Comparison of ENCODE assay signal across 1 cellular context in the genomic region with DNA sequence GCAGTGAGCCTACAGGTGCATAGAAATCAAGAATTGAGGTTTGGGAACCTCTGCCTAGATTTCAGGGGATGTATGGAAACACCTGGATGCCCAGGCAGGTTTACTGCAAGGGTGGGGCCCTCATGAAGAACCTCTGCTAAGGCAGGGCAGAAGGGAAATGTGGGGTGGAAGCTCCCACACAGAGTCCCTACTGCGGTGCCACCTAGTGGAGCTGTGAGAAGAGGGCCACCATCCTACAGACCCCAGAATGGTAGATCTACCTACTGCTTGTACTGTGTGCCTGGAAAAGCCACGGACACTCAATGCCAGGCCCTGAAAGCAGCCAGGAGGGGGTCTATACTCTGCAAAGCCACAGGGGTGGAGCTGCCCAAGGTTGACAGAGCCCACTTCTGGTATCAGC.
TF ChIP-seq lines count a peak whose summit lies in the region.

No MANE protein-coding gene starts in this region.

TF ChIP-seq in WTC11, 78 proteins besides CTCF, POLR2A, EP300 and RAD21 (continued from another document):
- TF ChIP-seq, protein P1, sequence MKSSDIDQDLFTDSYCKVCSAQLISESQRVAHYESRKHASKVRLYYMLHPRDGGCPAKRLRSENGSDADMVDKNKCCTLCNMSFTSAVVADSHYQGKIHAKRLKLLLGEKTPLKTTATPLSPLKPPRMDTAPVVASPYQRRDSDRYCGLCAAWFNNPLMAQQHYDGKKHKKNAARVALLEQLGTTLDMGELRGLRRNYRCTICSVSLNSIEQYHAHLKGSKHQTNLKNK (CRISPR knock-in tag; IDR thresholded peaks at IDR 0.05): no peak
- TF ChIP-seq, protein P2, sequence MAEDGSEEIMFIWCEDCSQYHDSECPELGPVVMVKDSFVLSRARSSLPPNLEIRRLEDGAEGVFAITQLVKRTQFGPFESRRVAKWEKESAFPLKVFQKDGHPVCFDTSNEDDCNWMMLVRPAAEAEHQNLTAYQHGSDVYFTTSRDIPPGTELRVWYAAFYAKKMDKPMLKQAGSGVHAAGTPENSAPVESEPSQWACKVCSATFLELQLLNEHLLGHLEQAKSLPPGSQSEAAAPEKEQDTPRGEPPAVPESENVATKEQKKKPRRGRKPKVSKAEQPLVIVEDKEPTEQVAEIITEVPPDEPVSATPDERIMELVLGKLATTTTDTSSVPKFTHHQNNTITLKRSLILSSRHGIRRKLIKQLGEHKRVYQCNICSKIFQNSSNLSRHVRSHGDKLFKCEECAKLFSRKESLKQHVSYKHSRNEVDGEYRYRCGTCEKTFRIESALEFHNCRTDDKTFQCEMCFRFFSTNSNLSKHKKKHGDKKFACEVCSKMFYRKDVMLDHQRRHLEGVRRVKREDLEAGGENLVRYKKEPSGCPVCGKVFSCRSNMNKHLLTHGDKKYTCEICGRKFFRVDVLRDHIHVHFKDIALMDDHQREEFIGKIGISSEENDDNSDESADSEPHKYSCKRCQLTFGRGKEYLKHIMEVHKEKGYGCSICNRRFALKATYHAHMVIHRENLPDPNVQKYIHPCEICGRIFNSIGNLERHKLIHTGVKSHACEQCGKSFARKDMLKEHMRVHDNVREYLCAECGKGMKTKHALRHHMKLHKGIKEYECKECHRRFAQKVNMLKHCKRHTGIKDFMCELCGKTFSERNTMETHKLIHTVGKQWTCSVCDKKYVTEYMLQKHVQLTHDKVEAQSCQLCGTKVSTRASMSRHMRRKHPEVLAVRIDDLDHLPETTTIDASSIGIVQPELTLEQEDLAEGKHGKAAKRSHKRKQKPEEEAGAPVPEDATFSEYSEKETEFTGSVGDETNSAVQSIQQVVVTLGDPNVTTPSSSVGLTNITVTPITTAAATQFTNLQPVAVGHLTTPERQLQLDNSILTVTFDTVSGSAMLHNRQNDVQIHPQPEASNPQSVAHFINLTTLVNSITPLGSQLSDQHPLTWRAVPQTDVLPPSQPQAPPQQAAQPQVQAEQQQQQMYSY (CRISPR knock-in tag; IDR thresholded peaks at IDR 0.05): no peak
- no peak for TF ChIP-seq RELA (CRISPR knock-in tag; IDR thresholded peaks at IDR 0.05; ENCODE audit: borderline replicate concordance)
- TF ChIP-seq, protein P3, sequence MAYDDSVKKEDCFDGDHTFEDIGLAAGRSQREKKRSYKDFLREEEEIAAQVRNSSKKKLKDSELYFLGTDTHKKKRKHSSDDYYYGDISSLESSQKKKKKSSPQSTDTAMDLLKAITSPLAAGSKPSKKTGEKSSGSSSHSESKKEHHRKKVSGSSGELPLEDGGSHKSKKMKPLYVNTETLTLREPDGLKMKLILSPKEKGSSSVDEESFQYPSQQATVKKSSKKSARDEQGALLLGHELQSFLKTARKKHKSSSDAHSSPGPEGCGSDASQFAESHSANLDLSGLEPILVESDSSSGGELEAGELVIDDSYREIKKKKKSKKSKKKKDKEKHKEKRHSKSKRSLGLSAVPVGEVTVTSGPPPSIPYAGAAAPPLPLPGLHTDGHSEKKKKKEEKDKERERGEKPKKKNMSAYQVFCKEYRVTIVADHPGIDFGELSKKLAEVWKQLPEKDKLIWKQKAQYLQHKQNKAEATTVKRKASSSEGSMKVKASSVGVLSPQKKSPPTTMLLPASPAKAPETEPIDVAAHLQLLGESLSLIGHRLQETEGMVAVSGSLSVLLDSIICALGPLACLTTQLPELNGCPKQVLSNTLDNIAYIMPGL (CRISPR knock-in tag; IDR thresholded peaks at IDR 0.05): no peak
- no peak for TF ChIP-seq OVOL2 (CRISPR knock-in tag; IDR thresholded peaks at IDR 0.05; ENCODE audit: borderline replicate concordance)
- TF ChIP-seq CREM (CRISPR knock-in tag; IDR thresholded peaks at IDR 0.05): no peak
- no peak for TF ChIP-seq NFYB (CRISPR knock-in tag; conservative IDR thresholded peaks at IDR 0.05; ENCODE audit: low read depth)
- TF ChIP-seq HMGA2 (CRISPR knock-in tag; IDR thresholded peaks at IDR 0.05): no peak
- TF ChIP-seq, protein P4, sequence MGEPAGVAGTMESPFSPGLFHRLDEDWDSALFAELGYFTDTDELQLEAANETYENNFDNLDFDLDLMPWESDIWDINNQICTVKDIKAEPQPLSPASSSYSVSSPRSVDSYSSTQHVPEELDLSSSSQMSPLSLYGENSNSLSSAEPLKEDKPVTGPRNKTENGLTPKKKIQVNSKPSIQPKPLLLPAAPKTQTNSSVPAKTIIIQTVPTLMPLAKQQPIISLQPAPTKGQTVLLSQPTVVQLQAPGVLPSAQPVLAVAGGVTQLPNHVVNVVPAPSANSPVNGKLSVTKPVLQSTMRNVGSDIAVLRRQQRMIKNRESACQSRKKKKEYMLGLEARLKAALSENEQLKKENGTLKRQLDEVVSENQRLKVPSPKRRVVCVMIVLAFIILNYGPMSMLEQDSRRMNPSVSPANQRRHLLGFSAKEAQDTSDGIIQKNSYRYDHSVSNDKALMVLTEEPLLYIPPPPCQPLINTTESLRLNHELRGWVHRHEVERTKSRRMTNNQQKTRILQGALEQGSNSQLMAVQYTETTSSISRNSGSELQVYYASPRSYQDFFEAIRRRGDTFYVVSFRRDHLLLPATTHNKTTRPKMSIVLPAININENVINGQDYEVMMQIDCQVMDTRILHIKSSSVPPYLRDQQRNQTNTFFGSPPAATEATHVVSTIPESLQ (CRISPR knock-in tag; IDR thresholded peaks at IDR 0.05): no peak
- TF ChIP-seq GTF2I (CRISPR knock-in tag; conservative IDR thresholded peaks at IDR 0.05): no peak
- no peak for TF ChIP-seq JUN (CRISPR knock-in tag; IDR thresholded peaks at IDR 0.05)
- no peak for TF ChIP-seq FOXP1 (CRISPR knock-in tag; IDR thresholded peaks at IDR 0.05; ENCODE audit: borderline replicate concordance)
- TF ChIP-seq, protein P5, sequence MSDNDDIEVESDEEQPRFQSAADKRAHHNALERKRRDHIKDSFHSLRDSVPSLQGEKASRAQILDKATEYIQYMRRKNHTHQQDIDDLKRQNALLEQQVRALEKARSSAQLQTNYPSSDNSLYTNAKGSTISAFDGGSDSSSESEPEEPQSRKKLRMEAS (CRISPR knock-in tag; IDR thresholded peaks at IDR 0.05): no peak
- TF ChIP-seq, protein P6, sequence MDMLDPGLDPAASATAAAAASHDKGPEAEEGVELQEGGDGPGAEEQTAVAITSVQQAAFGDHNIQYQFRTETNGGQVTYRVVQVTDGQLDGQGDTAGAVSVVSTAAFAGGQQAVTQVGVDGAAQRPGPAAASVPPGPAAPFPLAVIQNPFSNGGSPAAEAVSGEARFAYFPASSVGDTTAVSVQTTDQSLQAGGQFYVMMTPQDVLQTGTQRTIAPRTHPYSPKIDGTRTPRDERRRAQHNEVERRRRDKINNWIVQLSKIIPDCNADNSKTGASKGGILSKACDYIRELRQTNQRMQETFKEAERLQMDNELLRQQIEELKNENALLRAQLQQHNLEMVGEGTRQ (CRISPR knock-in tag; IDR thresholded peaks at IDR 0.05): no peak
- TF ChIP-seq, protein P7, sequence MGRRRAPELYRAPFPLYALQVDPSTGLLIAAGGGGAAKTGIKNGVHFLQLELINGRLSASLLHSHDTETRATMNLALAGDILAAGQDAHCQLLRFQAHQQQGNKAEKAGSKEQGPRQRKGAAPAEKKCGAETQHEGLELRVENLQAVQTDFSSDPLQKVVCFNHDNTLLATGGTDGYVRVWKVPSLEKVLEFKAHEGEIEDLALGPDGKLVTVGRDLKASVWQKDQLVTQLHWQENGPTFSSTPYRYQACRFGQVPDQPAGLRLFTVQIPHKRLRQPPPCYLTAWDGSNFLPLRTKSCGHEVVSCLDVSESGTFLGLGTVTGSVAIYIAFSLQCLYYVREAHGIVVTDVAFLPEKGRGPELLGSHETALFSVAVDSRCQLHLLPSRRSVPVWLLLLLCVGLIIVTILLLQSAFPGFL (CRISPR knock-in tag; IDR thresholded peaks at IDR 0.05; ENCODE audit: borderline replicate concordance): no peak
